8 cellular contexts compared by ENCODE assay signal in genomic region chr19:47226426-47227346, GRCh38. TPM values are rescaled to one million over a fixed set of nuclear protein-coding genes. Genes with fewer than 3 reads are reported as not detected.
A peak's percentile ranks its signal among the peaks of the same experiment; 100 is the strongest.
DNase-seq lines count a peak whose midpoint lies in the region; ATAC-seq and TF ChIP-seq lines count a peak whose summit lies in the region.

No MANE protein-coding gene starts in this region.

- H3K9ac ChIP-seq in ES-I3 (ENCODE audit: low read depth, low read length) (peak overlapping the region; percentile 76), KMS-11 (peak overlapping the region; percentile 82)

- no peaks in the 10 kb centered on the region for H3K9me3 ChIP-seq in ES-I3 (ENCODE audit: control insufficient read depth, insufficient read depth, low read length)

- no peak overlapping the region for H2AFZ ChIP-seq in KMS-11 (ENCODE audit: low read depth)

- no peaks in the 10 kb centered on the region for H4K20me1 ChIP-seq in KMS-11 (ENCODE audit: insufficient read depth)

- DNase-seq in T-helper 9 cell (peak; percentile 32), dermis blood vessel endothelial cell (peak; percentile 61), lower leg skin (ENCODE audit: low spot score in 2 of 2) (peak; percentile 93 to 97)
- DNase-seq in stimulated activated naive CD8-positive, alpha-beta T cell treated with anti-CD3 and anti-CD28 coated beads, Interleukin-15, Interleukin-2, amounts not matched to agents 100 U/mL and 50 U/mL, for 24 hours = peak; percentile 75

- 2 to 5% methylated on average over 36 to 39 of the region's 56 CpGs for WGBS in lower leg skin, 2 donors

- TF ChIP-seq CTCF in KMS-11 (conservative IDR thresholded peaks at IDR 0.05; ENCODE audit: low read depth, low read length) = no peak
- no peak for TF ChIP-seq CTCF in lower leg skin (IDR thresholded peaks at IDR 0.05)

- intact Hi-C loops in lower leg skin (cut with DNase I; ENCODE audit: low total_unique reads) = no loop called here

- H3K4me1 ChIP-seq in ES-I3 (ENCODE audit: insufficient read depth, low read length) (peaks cover 8% of the 10 kb centered on the region), KMS-11 (ENCODE audit: low read depth, poor library complexity, severe bottlenecking) (peaks cover 40% of the 10 kb centered on the region)

- ATAC-seq in GM21526 (IDR thresholded peaks at IDR 0.05; ENCODE audit: low FRiP score, unreplicated experiment) (peak; percentile 10), GM18867 (IDR thresholded peaks at IDR 0.05; ENCODE audit: unreplicated experiment) (no peak)
- ATAC-seq in stimulated activated naive CD8-positive, alpha-beta T cell treated with anti-CD3 and anti-CD28 coated beads, Interleukin-15, Interleukin-2, amounts not matched to agents 100 U/mL and 50 U/mL, for 24 hours = no peak

- peak overlapping the region; percentile 90 for H3K27ac ChIP-seq in KMS-11

- no peak overlapping the region for H3K4me3 ChIP-seq in KMS-11 (IDR thresholded peaks at IDR 0.05; ENCODE audit: insufficient read depth, low read depth, low read length)
- peak overlapping the region; percentile 30 for H3K4me3 ChIP-seq in lower leg skin (ENCODE audit: low read depth, poor library complexity, severe bottlenecking)

- no peak for TF ChIP-seq POLR2A in lower leg skin (IDR thresholded peaks at IDR 0.05)

- H3K79me2 ChIP-seq in KMS-11 (ENCODE audit: insufficient read depth, low read depth) = no peaks in the 10 kb centered on the region

- peak overlapping the region; percentile 100 for H3K4me2 ChIP-seq in KMS-11

- no peaks in the 10 kb centered on the region for H3K27me3 ChIP-seq in KMS-11 (ENCODE audit: insufficient read depth, low read depth)

- H3K36me3 ChIP-seq in ES-I3 (ENCODE audit: insufficient read depth, low read length) = peaks cover 7% of the 10 kb centered on the region
- H3K36me3 ChIP-seq in KMS-11 (ENCODE audit: insufficient read depth) = no peaks in the 10 kb centered on the region

RNA-seq across cellular contexts. Expression of gene BBC3, which starts 4.3 kb away (rescaled TPM):
- total RNA-seq in dermis blood vessel endothelial cell = 24.5 and 26.9 TPM in 2 replicates
- 10 to 100 TPM; 11.2 to 33.0 (median 14.4) TPM for total RNA-seq in lower leg skin

RNA-seq across cellular contexts. Expression of gene CCDC9, which starts 29.6 kb away (rescaled TPM):
- total RNA-seq in dermis blood vessel endothelial cell (3.4 and 4.9 TPM in 2 replicates), lower leg skin (10 to 100 TPM; 26.4 to 46.6 (median 33.7) TPM)

RNA-seq across cellular contexts. Expression of gene INAFM1, which starts 48.0 kb away (rescaled TPM):
- 1.1 and 1.5 TPM in 2 replicates for total RNA-seq in dermis blood vessel endothelial cell
- 10 to 100 TPM in 1 of 4 donors, 1 to 10 TPM in 3; 6.0 to 13.6 (median 8.2) TPM for total RNA-seq in lower leg skin

Comparison
In these comparisons a context has a peak if more than half of its experiments do, and no peak if none do; other contexts are left out.
1. DNase-seq: peak in every context shown above with its lines; median percentile 95 in lower leg skin; 75 in stimulated activated naive CD8-positive, alpha-beta T cell treated with anti-CD3 and anti-CD28 coated beads, Interleukin-15, Interleukin-2, amounts not matched to agents 100 U/mL and 50 U/mL, for 24 hours; 61 in dermis blood vessel endothelial cell; 32 in T-helper 9 cell.